Comparison of ENCODE assay signal across 8 cellular contexts in genomic region chr12:121888083-121888477, GRCh38. TPM values are rescaled to one million over a fixed set of nuclear protein-coding genes. Genes with fewer than 3 reads are reported as not detected.
DNase-seq lines count a peak whose midpoint lies in the region; ATAC-seq and TF ChIP-seq lines count a peak whose summit lies in the region.

No MANE protein-coding gene starts in this region.

- H3F3A ChIP-seq in MM.1S (ENCODE audit: insufficient read depth, low read length) = peaks cover 8% of the 10 kb centered on the region; the same call in 1 of the 2 replicates

- DNase-seq in BJ (ENCODE audit: low read depth) (no peak), MM.1S (no peak), nephron progenitor cell (no peak), DMS114 treated with DMSO at 0.1 percent for 48 hours (lab: John Stamatoyannopoulos, UW; ENCODE audit: unreplicated experiment) (no peak)

- H3K79me2 ChIP-seq in MM.1S (ENCODE audit: low read length) = peaks cover 27% of the 10 kb centered on the region

- CTCF ChIA-PET in BJ (lab: Yijun Ruan, JAX) = interaction anchor here (0.7 to 7.0 kb wide), 16 partner anchors 13 to 176 kb away, joined by 3 to 64 read pairs (median 4); partner anchors contain the start of genes RHOF and SETD1B

- H3K36me3 Mint-ChIP-seq in nephron progenitor cell (ENCODE audit: low read depth) = peaks cover 6% of the 10 kb centered on the region

- peaks cover 4% of the 10 kb centered on the region for H3K36me3 ChIP-seq in BJ (ENCODE audit: control insufficient read depth, insufficient read depth, low read length)
- no peaks in the 10 kb centered on the region for H3K36me3 ChIP-seq in MM.1S (replicated peaks; ENCODE audit: insufficient read depth, low read length)
- H3K36me3 ChIP-seq in duodenal mucosa (ENCODE audit: control insufficient read depth in 1 of 2, insufficient read depth in 2 of 2, low read length in 2 of 2) = peaks cover 0 to 2% of the 10 kb centered on the region in 2 donors

- no peaks in the 10 kb centered on the region for H3K9me3 ChIP-seq in MM.1S (replicated peaks; ENCODE audit: insufficient read depth, low read length)
- H3K9me3 ChIP-seq in duodenal mucosa (ENCODE audit: control insufficient read depth in 1 of 2, low read length in 2 of 2) = no peaks in the 10 kb centered on the region

- H3K9ac ChIP-seq in MM.1S (ENCODE audit: low read length) = peak overlapping the region; percentile 20; the same call in 1 of the 2 replicates
- H3K9ac ChIP-seq in duodenal mucosa (ENCODE audit: low read depth in 1 of 2, low read length in 2 of 2) = peak overlapping the region; percentile 21 to 40

- H3K4me3 ChIP-seq in BJ (ENCODE audit: low read depth, low read length) = peak overlapping the region; percentile 77
- peak overlapping the region; percentile 85 for H3K4me3 ChIP-seq in MM.1S (ENCODE audit: low read length)
- peak overlapping the region; percentile 91 to 94 for H3K4me3 ChIP-seq in duodenal mucosa (ENCODE audit: low read depth in 1 of 2, low read length in 2 of 2)

- H3K9me3 Mint-ChIP-seq in nephron progenitor cell = no peaks in the 10 kb centered on the region

- peak overlapping the region; percentile 88 for H2AFZ ChIP-seq in MM.1S (ENCODE audit: low read length)

- peaks cover 2% of the 10 kb centered on the region for H3K27me3 Mint-ChIP-seq in nephron progenitor cell (ENCODE audit: low read depth, poor library complexity)

- H3K4me2 ChIP-seq in MM.1S (ENCODE audit: low read depth, low read length) = peak overlapping the region; percentile 82

- peak overlapping the region; percentile 97 for H3K4me3 Mint-ChIP-seq in nephron progenitor cell

- H3K27ac ChIP-seq in MM.1S (ENCODE audit: low read length) = no peak overlapping the region
- no peak overlapping the region for H3K27ac ChIP-seq in duodenal mucosa (ENCODE audit: low read depth, low read length)

- H3K9me2 ChIP-seq in MM.1S (replicated peaks; ENCODE audit: insufficient read depth, low read length) = no peaks in the 10 kb centered on the region

- POLR2A ChIA-PET in BJ (lab: Charles Lee) = interaction anchor here (0.9 to 1.0 kb wide), 2 partner anchors 15 to 94 kb away, joined by 3 read pairs; no protein-coding TSS in a partner anchor

- no peaks in the 10 kb centered on the region for H3K27me3 ChIP-seq in BJ (ENCODE audit: control insufficient read depth, insufficient read depth, low read length)
- H3K27me3 ChIP-seq in MM.1S (replicated peaks; ENCODE audit: insufficient read depth, low read length) = no peaks in the 10 kb centered on the region
- no peaks in the 10 kb centered on the region for H3K27me3 ChIP-seq in duodenal mucosa (ENCODE audit: control insufficient read depth in 1 of 2, insufficient read depth in 2 of 2, low read length in 2 of 2)

- H3K4me1 ChIP-seq in MM.1S (ENCODE audit: low read length) (0 out of 2 replicates have a peak, but pooled peaks cover 7% of the 10 kb centered on the region), duodenal mucosa (ENCODE audit: control insufficient read depth in 1 of 2, insufficient read depth in 2 of 2, low read length in 2 of 2) (peaks cover 18 to 21% of the 10 kb centered on the region in 2 donors)

- H4K20me1 ChIP-seq in MM.1S (ENCODE audit: insufficient read depth, low read length) = no peaks in the 10 kb centered on the region

- H3K27ac Mint-ChIP-seq in nephron progenitor cell = peak overlapping the region; percentile 100

- ATAC-seq in GM21526 (IDR thresholded peaks at IDR 0.05; ENCODE audit: low FRiP score, unreplicated experiment) = no peak
- no peak for ATAC-seq in HG03457 (IDR thresholded peaks at IDR 0.05; ENCODE audit: unreplicated experiment)
- ATAC-seq in activated CD4-positive, CD25-positive, alpha-beta regulatory T cell treated with anti-CD3 and anti-CD28 coated beads, Interleukin-2, amount 50 U/mL, for 24 hours = no peak

- TF ChIP-seq CTCF in BJ (IDR thresholded peaks at IDR 0.05; ENCODE audit: insufficient read depth, low read depth, low read length) (no peak), MM.1S (IDR thresholded peaks at IDR 0.05; ENCODE audit: low read length) (no peak), nephron progenitor cell (IDR thresholded peaks at IDR 0.05) (no peak)

- H3K4me1 Mint-ChIP-seq in nephron progenitor cell = peaks cover 40% of the 10 kb centered on the region

RNA-seq across cellular contexts. Expression of gene PSMD9, which starts 0.5 kb away (rescaled TPM):
- 93.2 and 130 TPM in 2 replicates for polyA plus RNA-seq in BJ (2011; rRNA removed)
- polyA minus RNA-seq in BJ (2011; rRNA and poly(A)+ RNA removed) = 29.4 and 39.8 TPM in 2 replicates

RNA-seq across cellular contexts. Expression of gene HPD, which starts 29.4 kb away (rescaled TPM):
- 0.05 TPM in 1 of 2 replicates, not detected in the other for polyA plus RNA-seq in BJ (2011; rRNA removed)
- polyA minus RNA-seq in BJ (2011; rRNA and poly(A)+ RNA removed) = not detected in 2 replicates

RNA-seq across cellular contexts. Expression of gene CFAP251, which starts 30.3 kb away (rescaled TPM):
- 1.3 and 1.5 TPM in 2 replicates for polyA plus RNA-seq in BJ (2011; rRNA removed)
- polyA minus RNA-seq in BJ (2011; rRNA and poly(A)+ RNA removed) = 1.4 and 4.3 TPM in 2 replicates
